ENCODE assay signal across 1 cellular context in the genomic region with DNA sequence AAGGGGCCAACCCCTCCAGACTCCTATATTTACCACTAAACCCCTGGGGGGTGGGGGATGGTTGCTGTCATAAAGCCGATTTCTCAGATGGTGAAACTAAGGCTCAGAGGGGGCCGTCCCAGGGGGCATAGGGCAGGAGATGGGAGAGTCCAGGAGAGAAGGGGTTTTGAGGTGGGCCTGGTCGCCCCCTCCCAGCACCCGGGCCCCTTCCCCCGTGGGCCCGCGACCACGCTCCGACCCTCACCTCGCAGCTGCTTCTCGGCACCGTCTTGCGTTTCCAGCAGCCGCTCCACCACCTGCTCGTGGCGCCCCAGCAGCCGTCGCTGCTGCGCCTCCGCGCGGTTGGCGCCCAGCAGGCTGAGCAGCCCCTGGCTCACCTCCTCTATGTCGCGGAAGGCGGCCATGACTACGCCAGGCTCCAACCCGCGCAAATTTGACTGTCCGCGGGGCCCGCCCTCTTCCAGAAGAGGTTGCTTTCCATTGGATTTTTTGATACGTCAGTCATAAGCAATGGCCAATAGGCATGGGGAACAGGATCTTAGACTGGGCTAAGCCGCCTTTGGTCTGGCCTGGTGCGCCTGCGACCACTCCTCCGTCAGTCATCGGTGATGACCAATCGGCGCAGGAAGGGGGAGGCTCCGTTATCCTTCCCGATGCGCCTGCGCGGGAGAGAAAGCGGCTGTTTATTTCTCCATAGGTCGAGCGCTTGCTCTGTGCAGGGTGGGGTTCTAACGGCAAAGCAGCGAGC.
TF ChIP-seq lines count a peak whose summit lies in the region.

A gene with protein sequence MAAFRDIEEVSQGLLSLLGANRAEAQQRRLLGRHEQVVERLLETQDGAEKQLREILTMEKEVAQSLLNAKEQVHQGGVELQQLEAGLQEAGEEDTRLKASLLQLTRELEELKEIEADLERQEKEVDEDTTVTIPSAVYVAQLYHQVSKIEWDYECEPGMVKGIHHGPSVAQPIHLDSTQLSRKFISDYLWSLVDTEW (minus strand): TSS at position 410 of the 748 bp plus-strand sequence. CDS start 6 bp downstream, at position 404.

TF ChIP-seq in WTC11, 78 proteins besides CTCF, POLR2A, EP300 and RAD21 (continued from another document):
- TF ChIP-seq NFYB (CRISPR knock-in tag; conservative IDR thresholded peaks at IDR 0.05; ENCODE audit: low read depth) = peak; percentile 93
- TF ChIP-seq ZNF219 (CRISPR knock-in tag; IDR thresholded peaks at IDR 0.05; ENCODE audit: borderline replicate concordance) = no peak
- TF ChIP-seq, protein P1, sequence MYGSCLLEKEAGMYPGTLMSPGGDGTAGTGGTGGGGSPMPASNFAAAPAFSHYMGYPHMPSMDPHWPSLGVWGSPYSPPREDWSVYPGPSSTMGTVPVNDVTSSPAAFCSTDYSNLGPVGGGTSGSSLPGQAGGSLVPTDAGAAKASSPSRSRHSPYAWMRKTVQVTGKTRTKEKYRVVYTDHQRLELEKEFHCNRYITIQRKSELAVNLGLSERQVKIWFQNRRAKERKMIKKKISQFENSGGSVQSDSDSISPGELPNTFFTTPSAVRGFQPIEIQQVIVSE (CRISPR knock-in tag; IDR thresholded peaks at IDR 0.05; ENCODE audit: borderline replicate concordance) = no peak
- no peak for TF ChIP-seq ZNF138 (CRISPR knock-in tag; conservative IDR thresholded peaks at IDR 0.05)
- TF ChIP-seq ZNF121 (CRISPR knock-in tag; IDR thresholded peaks at IDR 0.05) = no peak
- TF ChIP-seq SOX15 (CRISPR knock-in tag; IDR thresholded peaks at IDR 0.05) = no peak
- TF ChIP-seq SMAD3 (CRISPR knock-in tag; IDR thresholded peaks at IDR 0.05; ENCODE audit: borderline replicate concordance) = no peak
- 0 out of 2 replicates have a peak, but pooled peaks have one; percentile 41 for TF ChIP-seq CREB1 (CRISPR knock-in tag; IDR thresholded peaks at IDR 0.05)
